Comparison of ENCODE assay signal across 1 cellular context in the genomic region with DNA sequence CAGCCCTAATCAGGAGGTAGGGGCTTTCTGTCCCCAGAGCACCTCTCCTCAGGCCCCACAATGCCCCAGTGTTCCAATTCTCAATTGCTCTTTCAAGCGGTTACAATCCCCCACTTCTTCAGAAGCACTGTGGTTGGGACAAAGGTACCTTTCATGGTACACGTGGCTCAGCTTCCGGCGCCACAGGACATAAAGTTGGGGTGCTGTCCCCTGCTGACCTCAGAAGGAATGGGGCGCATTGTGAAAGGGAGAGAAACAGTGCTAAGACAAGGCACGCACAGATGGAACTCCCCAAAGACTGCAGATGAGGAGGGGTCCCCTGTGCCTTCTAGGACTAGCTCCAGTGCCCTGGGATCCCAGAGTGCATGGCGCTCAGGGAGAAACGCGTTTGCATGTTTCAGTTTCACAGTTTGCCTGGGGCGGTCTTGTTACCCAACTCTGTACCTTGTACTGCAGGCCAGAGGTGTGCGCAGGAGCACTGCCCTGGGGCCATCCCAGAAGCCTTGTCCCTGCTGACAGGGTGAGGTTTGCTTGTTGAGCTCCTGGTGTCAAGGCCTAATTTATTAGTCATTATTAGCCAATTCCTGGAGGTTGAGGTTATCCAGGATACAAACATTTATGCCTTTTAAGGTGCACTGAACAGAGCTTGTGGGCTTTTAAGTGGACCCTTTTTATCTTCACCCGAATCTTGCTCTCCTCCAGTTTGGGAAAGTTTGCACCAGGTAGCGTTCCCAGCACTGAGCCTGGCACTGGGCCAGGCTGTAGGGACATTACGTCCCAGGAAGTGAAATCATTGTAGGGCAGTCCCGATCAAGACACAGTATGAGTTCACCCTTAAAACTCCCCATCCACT.
TF ChIP-seq lines count a peak whose summit lies in the region.

No MANE protein-coding gene starts in this region.

TF ChIP-seq in K562, 482 proteins besides CTCF, POLR2A, EP300 and RAD21:
- TF ChIP-seq, protein P1, sequence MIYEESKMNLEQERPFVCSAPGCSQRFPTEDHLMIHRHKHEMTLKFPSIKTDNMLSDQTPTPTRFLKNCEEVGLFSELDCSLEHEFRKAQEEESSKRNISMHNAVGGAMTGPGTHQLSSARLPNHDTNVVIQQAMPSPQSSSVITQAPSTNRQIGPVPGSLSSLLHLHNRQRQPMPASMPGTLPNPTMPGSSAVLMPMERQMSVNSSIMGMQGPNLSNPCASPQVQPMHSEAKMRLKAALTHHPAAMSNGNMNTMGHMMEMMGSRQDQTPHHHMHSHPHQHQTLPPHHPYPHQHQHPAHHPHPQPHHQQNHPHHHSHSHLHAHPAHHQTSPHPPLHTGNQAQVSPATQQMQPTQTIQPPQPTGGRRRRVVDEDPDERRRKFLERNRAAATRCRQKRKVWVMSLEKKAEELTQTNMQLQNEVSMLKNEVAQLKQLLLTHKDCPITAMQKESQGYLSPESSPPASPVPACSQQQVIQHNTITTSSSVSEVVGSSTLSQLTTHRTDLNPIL (CRISPR knock-in tag; IDR thresholded peaks at IDR 0.05): no peak
- TF ChIP-seq NFIC (IDR thresholded peaks at IDR 0.05): peak; percentile 50; the same call in 1 of the 2 replicates
- no peak for TF ChIP-seq CTBP1 (IDR thresholded peaks at IDR 0.05; ENCODE audit: borderline replicate concordance)
